ENCODE assay signal across 19 cellular contexts in the genomic region with DNA sequence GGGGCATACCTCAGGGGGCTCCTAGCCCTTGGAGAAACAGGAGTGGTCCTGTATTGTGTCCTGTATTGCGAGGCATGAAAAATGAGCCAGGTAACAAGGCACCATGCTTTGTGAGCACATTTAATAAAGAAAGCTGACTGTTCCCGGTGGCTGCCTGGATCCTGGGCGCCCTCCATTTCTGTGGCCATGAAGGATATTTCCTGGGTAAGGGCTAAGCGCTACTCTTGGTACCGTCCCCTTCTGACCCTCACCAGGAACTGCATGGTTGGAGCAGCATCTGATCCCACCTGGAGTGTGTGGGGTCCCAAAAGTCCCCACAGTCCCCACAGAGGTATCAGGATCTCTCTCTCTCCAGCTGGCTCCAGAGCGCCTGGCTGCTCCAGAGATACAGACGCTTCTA.
A peak's percentile ranks its signal among the peaks of the same experiment; 100 is the strongest.
DNase-seq lines count a peak whose midpoint lies in the region; TF ChIP-seq lines count a peak whose summit lies in the region.
"Had no signal": no experiment of that assay in that cellular context is flagged by ENCODE, and none has a peak within 500 bp of the region (broad histone marks: within the 10 kb centered on the region; RNA-seq: fewer than 3 reads in every experiment).

No MANE protein-coding gene starts in this region.

- no peak overlapping the region for H3K4me3 ChIP-seq in Caco-2 (ENCODE audit: low read depth, low read length)
- H3K4me3 ChIP-seq: SJSA1 had no signal

- peaks cover 1% of the 10 kb centered on the region; the same call in 1 of the 2 replicates for H3K36me3 ChIP-seq in Caco-2 (ENCODE audit: control insufficient read depth, insufficient read depth, low read length)
- H3K36me3 ChIP-seq: SJSA1 had no signal

- H3K36me3 Mint-ChIP-seq in Caco-2 (ENCODE audit: insufficient read depth, unreplicated experiment) (peaks cover 12% of the 10 kb centered on the region), chondrocyte (ENCODE audit: low read depth) (no peaks in the 10 kb centered on the region)
- no peaks in the 10 kb centered on the region for H3K36me3 Mint-ChIP-seq in activated T-helper 2 cell treated with anti-CD3 and anti-CD28 coated beads, Interferon-gamma antibody, Interleukin-2, Interleukin-4, amounts not matched to agents 10 μg/mL and 5 μg/mL and 100 μg/mL, durations not matched to agents 14 hours and 24 hours and 36 hours (ENCODE audit: low read depth)
- H3K36me3 Mint-ChIP-seq: CD8-positive, alpha-beta T cell had no signal

- H3K9me3 Mint-ChIP-seq in Caco-2 (ENCODE audit: unreplicated experiment) (no peaks in the 10 kb centered on the region), chondrocyte (ENCODE audit: low read depth) (no peaks in the 10 kb centered on the region)
- H3K9me3 Mint-ChIP-seq in activated T-helper 2 cell treated with anti-CD3 and anti-CD28 coated beads, Interferon-gamma antibody, Interleukin-2, Interleukin-4, amounts not matched to agents 10 μg/mL and 5 μg/mL and 100 μg/mL, durations not matched to agents 14 hours and 24 hours and 36 hours, result no peaks in the 10 kb centered on the region
- H3K9me3 Mint-ChIP-seq: CD8-positive, alpha-beta T cell had no signal

- H3K27ac Mint-ChIP-seq in Caco-2 (ENCODE audit: unreplicated experiment) (peak overlapping the region; percentile 8), chondrocyte (ENCODE audit: unreplicated experiment) (no peak overlapping the region)
- H3K27ac Mint-ChIP-seq in activated T-helper 2 cell treated with anti-CD3 and anti-CD28 coated beads, Interferon-gamma antibody, Interleukin-2, Interleukin-4, amounts not matched to agents 10 μg/mL and 5 μg/mL and 100 μg/mL, durations not matched to agents 14 hours and 24 hours and 36 hours, result no peak overlapping the region
- H3K27ac Mint-ChIP-seq: CD8-positive, alpha-beta T cell had no signal

- TSS peak; percentile 53 for BruUV-seq in Caco-2 (replicated peaks; lab: Mats Ljungman, UMichigan)

- H3K4me1 ChIP-seq in Caco-2, result no peaks in the 10 kb centered on the region
- H3K4me1 ChIP-seq: SJSA1 had no signal

- H3K27me3 Mint-ChIP-seq in Caco-2 (ENCODE audit: insufficient read depth, unreplicated experiment) (no peaks in the 10 kb centered on the region), chondrocyte (ENCODE audit: low read depth) (no peaks in the 10 kb centered on the region)
- H3K27me3 Mint-ChIP-seq in activated T-helper 2 cell treated with anti-CD3 and anti-CD28 coated beads, Interferon-gamma antibody, Interleukin-2, Interleukin-4, amounts not matched to agents 10 μg/mL and 5 μg/mL and 100 μg/mL, durations not matched to agents 14 hours and 24 hours and 36 hours (ENCODE audit: low read depth), result no peaks in the 10 kb centered on the region

- intact Hi-C loops in Caco-2 (cut with micrococcal nuclease; ENCODE audit: unreplicated experiment), result no loop called here
- intact Hi-C loops in posterior vena cava (cut with DNase I), result no loop called here
- intact Hi-C loops in activated T-helper 2 cell treated with anti-CD3 and anti-CD28 coated beads, Interferon-gamma antibody, Interleukin-2, Interleukin-4, amounts not matched to agents 10 μg/mL and 5 μg/mL and 100 μg/mL, durations not matched to agents 14 hours and 24 hours and 36 hours (cut with micrococcal nuclease), result no loop called here

- no peak for TF ChIP-seq CTCF in Caco-2 (IDR thresholded peaks at IDR 0.05; ENCODE audit: insufficient read depth in 1 of 2, low read depth in 1 of 2, low read length in 1 of 2, severe bottlenecking in 1 of 2, unreplicated experiment in 1 of 2)
- TF ChIP-seq CTCF in chondrocyte (IDR thresholded peaks at IDR 0.05), result no peak

- CTCF ChIA-PET in Caco-2 (lab: Charles Lee), result interaction anchor here (0.5 to 2.9 kb wide), 5 partner anchors 9 to 89 kb away, joined by 3 to 24 read pairs (median 13); no protein-coding TSS in a partner anchor

- POLR2A ChIA-PET in Caco-2 (lab: Charles Lee), result no interaction called here

- no peak overlapping the region for H3K4me3 Mint-ChIP-seq in Caco-2 (ENCODE audit: unreplicated experiment)
- H3K4me3 Mint-ChIP-seq in chondrocyte (ENCODE audit: unreplicated experiment), result no peak overlapping the region
- no peak overlapping the region for H3K4me3 Mint-ChIP-seq in activated T-helper 2 cell treated with anti-CD3 and anti-CD28 coated beads, Interferon-gamma antibody, Interleukin-2, Interleukin-4, amounts not matched to agents 10 μg/mL and 5 μg/mL and 100 μg/mL, durations not matched to agents 14 hours and 24 hours and 36 hours (ENCODE audit: low read depth)
- H3K4me3 Mint-ChIP-seq: CD8-positive, alpha-beta T cell had no signal

- H3K27me3 ChIP-seq in Caco-2 (replicated peaks; ENCODE audit: control insufficient read depth, insufficient read depth, low read length), result no peaks in the 10 kb centered on the region
- H3K27me3 ChIP-seq: SJSA1 had no signal

- DNase-seq in NCI-H2171 treated with DMSO at 0.1 percent for 48 hours (lab: John Stamatoyannopoulos, UW) (peak; percentile 77), NCI-H2171 (lab: John Stamatoyannopoulos, UW) (no peak), Caco-2 (no peak), chondrocyte (ENCODE audit: low spot score) (peak; percentile 63), posterior vena cava (ENCODE audit: low spot score) (peak; percentile 38), NOMO-1 treated with dmso at 0.1 percent for 144 hours (lab: John Stamatoyannopoulos, UW; ENCODE audit: unreplicated experiment) (no peak)
- DNase-seq in activated T-helper 2 cell treated with anti-CD3 and anti-CD28 coated beads, Interferon-gamma antibody, Interleukin-2, Interleukin-4, amounts not matched to agents 10 μg/mL and 5 μg/mL and 100 μg/mL, durations not matched to agents 14 hours and 24 hours and 36 hours (ENCODE audit: low spot score), result no peak
- DNase-seq in activated CD4-positive, alpha-beta T cell treated with anti-CD3 and anti-CD28 coated beads for 4 hours, result no peak
- DNase-seq: ACHN, C1 segment of cervical spinal cord, Calu3, DMS153, IMR-90, NCI-H1105, NCI-H2029 treated with DMSO at 0.1 percent for 48 hours, NCI-H446 treated with DMSO at 0.1 percent for 48 hours, NCI-H526 treated with DMSO at 0.1 percent for 48 hours had no signal

- H3K4me1 Mint-ChIP-seq in Caco-2 (ENCODE audit: low read depth, unreplicated experiment) (peaks cover 16% of the 10 kb centered on the region), chondrocyte (ENCODE audit: low read depth) (peaks cover 12% of the 10 kb centered on the region)
- H3K4me1 Mint-ChIP-seq in activated T-helper 2 cell treated with anti-CD3 and anti-CD28 coated beads, Interferon-gamma antibody, Interleukin-2, Interleukin-4, amounts not matched to agents 10 μg/mL and 5 μg/mL and 100 μg/mL, durations not matched to agents 14 hours and 24 hours and 36 hours (ENCODE audit: low read depth), result no peaks in the 10 kb centered on the region

- no peaks in the 10 kb centered on the region for H3K9me3 ChIP-seq in Caco-2
- H3K9me3 ChIP-seq: SJSA1 had no signal

Comparison
In these comparisons a context has a peak if more than half of its experiments do, and no peak if none do; other contexts are left out.
1. DNase-seq: peak in NCI-H2171 treated with DMSO at 0.1 percent for 48 hours (single experiment), chondrocyte (single experiment) and posterior vena cava (single experiment); none in NCI-H2171 (single experiment), Caco-2 (0 of 2), activated T-helper 2 cell treated with anti-CD3 and anti-CD28 coated beads, Interferon-gamma antibody, Interleukin-2, Interleukin-4, amounts not matched to agents 10 μg/mL and 5 μg/mL and 100 μg/mL, durations not matched to agents 14 hours and 24 hours and 36 hours (single experiment), NOMO-1 treated with dmso at 0.1 percent for 144 hours (single experiment) and activated CD4-positive, alpha-beta T cell treated with anti-CD3 and anti-CD28 coated beads for 4 hours (0 of 2).